In genomic region chr1:245213066-245213465, GRCh38 we compare ENCODE assay signal across 16 cellular contexts.
"Had no signal": no experiment of that assay in that cellular context is flagged by ENCODE, and none has a peak within 500 bp of the region (broad histone marks: within the 10 kb centered on the region; RNA-seq: fewer than 3 reads in every experiment).

No MANE protein-coding gene starts in this region.

- DNase-seq: activated CD4-positive, alpha-beta T cell treated with anti-CD3 and anti-CD28 coated beads for 1 hour; activated gamma-delta T cell; dermis blood vessel endothelial cell; effector memory CD8-positive, alpha-beta T cell; foreskin fibroblast; left cardiac atrium; mesendoderm; naive thymus-derived CD4-positive, alpha-beta T cell; stimulated activated naive CD4-positive, alpha-beta T cell treated with Interleukin-2 at 50 U/mL for 16 hours; T-helper 1 cell; T-helper 9 cell; thyroid gland had no signal

- H3K4me3 ChIP-seq: breast epithelium, hepatocyte, thyroid gland had no signal

- H3K4me1 ChIP-seq: breast epithelium, parathyroid adenoma had no signal

- H3K9me3 ChIP-seq: thyroid gland had no signal

- H3K9me3 Mint-ChIP-seq: activated naive CD4-positive, alpha-beta T cell treated with anti-CD3 and anti-CD28 coated beads, Interleukin-2, amount 50 U/mL, for 24 hours; effector memory CD8-positive, alpha-beta T cell had no signal

- H3K27ac Mint-ChIP-seq: activated naive CD4-positive, alpha-beta T cell treated with anti-CD3 and anti-CD28 coated beads, Interleukin-2, amount 50 U/mL, for 24 hours; effector memory CD8-positive, alpha-beta T cell; naive thymus-derived CD4-positive, alpha-beta T cell had no signal

- H3K9ac ChIP-seq: parathyroid adenoma had no signal

- H3K27me3 ChIP-seq: breast epithelium, hepatocyte, thyroid gland had no signal

- H3K4me3 Mint-ChIP-seq: activated naive CD4-positive, alpha-beta T cell treated with anti-CD3 and anti-CD28 coated beads, Interleukin-2, amount 50 U/mL, for 24 hours; effector memory CD8-positive, alpha-beta T cell; naive thymus-derived CD4-positive, alpha-beta T cell had no signal

- H3K36me3 ChIP-seq: breast epithelium, thyroid gland had no signal

- H3K27me3 Mint-ChIP-seq: activated naive CD4-positive, alpha-beta T cell treated with anti-CD3 and anti-CD28 coated beads, Interleukin-2, amount 50 U/mL, for 24 hours had no signal

- H3K4me1 Mint-ChIP-seq: activated naive CD4-positive, alpha-beta T cell treated with anti-CD3 and anti-CD28 coated beads, Interleukin-2, amount 50 U/mL, for 24 hours; naive thymus-derived CD4-positive, alpha-beta T cell had no signal

- H3K27ac ChIP-seq: breast epithelium, hepatocyte, parathyroid adenoma, thyroid gland had no signal
